In the genomic region with DNA sequence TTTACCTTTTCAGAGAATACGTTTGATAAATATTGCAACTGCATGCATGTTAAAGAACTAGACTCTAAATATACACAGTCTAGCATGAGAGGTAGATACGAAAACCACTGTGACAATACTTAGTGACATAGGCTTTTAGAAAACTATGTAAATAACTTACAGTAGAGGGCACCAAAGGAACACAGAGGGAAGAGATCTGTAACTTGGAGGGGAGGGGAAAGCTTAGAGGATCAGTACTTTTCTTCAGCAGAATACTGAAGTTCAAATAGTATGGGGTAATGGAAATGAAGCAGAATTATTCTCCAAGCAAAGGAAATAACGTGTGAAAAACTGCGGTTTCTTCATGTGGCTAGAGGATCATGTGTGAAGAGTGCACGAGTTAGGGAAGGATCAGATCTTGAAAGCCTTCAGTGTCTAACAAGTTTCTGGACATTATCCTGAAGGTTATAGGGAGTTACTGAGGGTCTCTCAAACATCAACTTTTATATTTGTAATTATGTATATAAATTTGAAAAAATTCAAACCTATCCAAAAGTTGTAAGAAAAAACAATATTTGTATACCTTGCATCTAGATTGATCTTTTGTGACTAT, we compare ENCODE assay signal across 9 cellular contexts.
DNase-seq lines count a peak whose midpoint lies in the region; ATAC-seq and TF ChIP-seq lines count a peak whose summit lies in the region.
"Had no signal": no experiment of that assay in that cellular context is flagged by ENCODE, and none has a peak within 500 bp of the region (broad histone marks: within the 10 kb centered on the region; RNA-seq: fewer than 3 reads in every experiment).

No MANE protein-coding gene starts in this region.

- no peak overlapping the region for H3K4me3 Mint-ChIP-seq in WTC11
- no peak overlapping the region for H3K4me3 Mint-ChIP-seq in activated CD8-positive, alpha-beta memory T cell treated with anti-CD3 and anti-CD28 coated beads, Interleukin-2, amount 10 ng/mL, durations not matched to agents 7 days and 5 days
- H3K4me3 Mint-ChIP-seq: activated B cell treated with CpG ODN at 0.5 μM for 24 hours had no signal

- ATAC-seq in GM21423 (IDR thresholded peaks at IDR 0.05; ENCODE audit: unreplicated experiment): peak; percentile 66
- peak; percentile 93 for ATAC-seq in WTC11
- peak; percentile 76 for ATAC-seq in left ventricle myocardium superior
- no peak for ATAC-seq in activated CD8-positive, alpha-beta memory T cell treated with anti-CD3 and anti-CD28 coated beads, Interleukin-2, amount 10 ng/mL, durations not matched to agents 7 days and 5 days

- POLR2A ChIA-PET in WTC11 (lab: Charles Lee): interaction anchor here (0.6 kb wide), 1 partner anchor 21 kb away, joined by 5 read pairs; no protein-coding TSS in a partner anchor

- peaks cover 5% of the 10 kb centered on the region for H3K4me1 Mint-ChIP-seq in WTC11
- H3K4me1 Mint-ChIP-seq in activated CD8-positive, alpha-beta memory T cell treated with anti-CD3 and anti-CD28 coated beads, Interleukin-2, amount 10 ng/mL, durations not matched to agents 7 days and 5 days: peaks cover 2% of the 10 kb centered on the region
- H3K4me1 Mint-ChIP-seq: activated B cell treated with CpG ODN at 0.5 μM for 24 hours had no signal

- H3K27me3 Mint-ChIP-seq in WTC11 (ENCODE audit: low read depth): no peaks in the 10 kb centered on the region
- H3K27me3 Mint-ChIP-seq in activated CD8-positive, alpha-beta memory T cell treated with anti-CD3 and anti-CD28 coated beads, Interleukin-2, amount 10 ng/mL, durations not matched to agents 7 days and 5 days: peaks cover 10% of the 10 kb centered on the region

- peaks cover 12% of the 10 kb centered on the region for H3K36me3 Mint-ChIP-seq in WTC11
- H3K36me3 Mint-ChIP-seq in activated CD8-positive, alpha-beta memory T cell treated with anti-CD3 and anti-CD28 coated beads, Interleukin-2, amount 10 ng/mL, durations not matched to agents 7 days and 5 days: no peaks in the 10 kb centered on the region

- peaks cover 24% of the 10 kb centered on the region for H3K9me3 Mint-ChIP-seq in WTC11
- no peaks in the 10 kb centered on the region for H3K9me3 Mint-ChIP-seq in activated CD8-positive, alpha-beta memory T cell treated with anti-CD3 and anti-CD28 coated beads, Interleukin-2, amount 10 ng/mL, durations not matched to agents 7 days and 5 days (ENCODE audit: low read depth)
- H3K9me3 Mint-ChIP-seq: activated B cell treated with CpG ODN at 0.5 μM for 24 hours had no signal

- intact Hi-C loops in left ventricle myocardium superior (cut with micrococcal nuclease): loop anchor here (10.0 kb wide), 1 partner anchor 169 kb away; no protein-coding TSS in a partner anchor

- CTCF ChIA-PET in WTC11 (lab: Charles Lee): interaction anchor here (0.6 to 1.7 kb wide), 7 partner anchors 8 to 523 kb away, joined by 3 to 9 read pairs (median 4); no protein-coding TSS in a partner anchor
- CTCF ChIA-PET in activated CD8-positive, alpha-beta memory T cell treated with anti-CD3 and anti-CD28 coated beads, Interleukin-2, amount 10 ng/mL, durations not matched to agents 7 days and 5 days (lab: Charles Lee): interaction anchor here (1.2 kb wide), 1 partner anchor 8 kb away, joined by 3 read pairs; no protein-coding TSS in a partner anchor

- TF ChIP-seq CTCF in WTC11 (IDR thresholded peaks at IDR 0.05): peak; percentile 19; the same call in 1 of the 2 replicates

- no peak overlapping the region for H3K27ac Mint-ChIP-seq in WTC11
- H3K27ac Mint-ChIP-seq in activated CD8-positive, alpha-beta memory T cell treated with anti-CD3 and anti-CD28 coated beads, Interleukin-2, amount 10 ng/mL, durations not matched to agents 7 days and 5 days: no peak overlapping the region
- H3K27ac Mint-ChIP-seq: activated B cell treated with CpG ODN at 0.5 μM for 24 hours had no signal

- peak; percentile 71 for DNase-seq in ELR (ENCODE audit: low read depth)
- DNase-seq in LoVo (ENCODE audit: low spot score): peak; percentile 53
- no peak for DNase-seq in WTC11 (ENCODE audit: low spot score)
- DNase-seq in left ventricle myocardium superior: no peak
- peak; percentile 38 for DNase-seq in stromal cell of bone marrow (ENCODE audit: low read depth)
- DNase-seq in activated CD8-positive, alpha-beta memory T cell treated with anti-CD3 and anti-CD28 coated beads, Interleukin-2, amount 10 ng/mL, durations not matched to agents 7 days and 5 days: no peak
- no peak for DNase-seq in activated CD4-positive, CD25-positive, alpha-beta regulatory T cell (lab: John Stamatoyannopoulos, UW)
- DNase-seq: activated B cell treated with CpG ODN at 0.5 μM for 24 hours had no signal

TF ChIP-seq in WTC11, 78 proteins besides CTCF, POLR2A, EP300 and RAD21:
- TF ChIP-seq TEAD1 (CRISPR knock-in tag; IDR thresholded peaks at IDR 0.05) (peak; percentile 53; the same call in 1 of the 2 replicates), CREB1 (CRISPR knock-in tag; IDR thresholded peaks at IDR 0.05) (no peak)

Comparison
In these comparisons a context has a peak if more than half of its experiments do, and no peak if none do; other contexts are left out.
1. DNase-seq: peak in ELR (single experiment), LoVo (single experiment) and stromal cell of bone marrow (single experiment); none in WTC11 (single experiment), left ventricle myocardium superior (single experiment), activated CD8-positive, alpha-beta memory T cell treated with anti-CD3 and anti-CD28 coated beads, Interleukin-2, amount 10 ng/mL, durations not matched to agents 7 days and 5 days (single experiment) and activated CD4-positive, CD25-positive, alpha-beta regulatory T cell (0 of 4).